In genomic region chr19:4232139-4232538, GRCh38 we compare ENCODE assay signal across 17 cellular contexts. TPM values are rescaled to one million over a fixed set of nuclear protein-coding genes. Genes with fewer than 3 reads are reported as not detected.
"Had no signal": no experiment of that assay in that cellular context is flagged by ENCODE, and none has a peak within 500 bp of the region (broad histone marks: within the 10 kb centered on the region; RNA-seq: fewer than 3 reads in every experiment).

No MANE protein-coding gene starts in this region.

RNA-seq across cellular contexts. Expression of gene EBI3, which starts 2.8 kb away (rescaled TPM):
- total RNA-seq: cardiac septum, T-helper 17 cell had no signal

RNA-seq across cellular contexts. Expression of gene SHD, which starts 46.9 kb away (rescaled TPM):
- total RNA-seq: activated CD4-positive, alpha-beta memory T cell treated with anti-CD3 and anti-CD28 coated beads for 36 hours; activated CD4-positive, alpha-beta T cell treated with anti-CD3 and anti-CD28 coated beads for 36 hours; activated CD8-positive, alpha-beta memory T cell treated with anti-CD3 and anti-CD28 coated beads for 36 hours; activated CD8-positive, alpha-beta T cell treated with anti-CD3 and anti-CD28 coated beads for 36 hours; activated naive CD4-positive, alpha-beta T cell treated with anti-CD3 and anti-CD28 coated beads for 36 hours; activated naive CD4-positive, alpha-beta T cell treated with anti-CD3 and anti-CD28 coated beads, Interleukin-2, amount 50 U/mL, for 72 hours; activated naive CD8-positive, alpha-beta T cell treated with anti-CD3 and anti-CD28 coated beads for 36 hours; activated T-cell treated with anti-CD3 and anti-CD28 coated beads, Interleukin-2, amount 50 U/mL, for 4 hours; activated T-cell treated with anti-CD3 and anti-CD28 coated beads, Interleukin-2, amount 50 U/mL, for 72 hours; activated T-helper 1 cell treated with anti-CD3 and anti-CD28 coated beads, Interleukin-12 subunit alpha, Interleukin-12 subunit beta, Interleukin-2, Interleukin-4 antibody, amounts not matched to agents 30 ng/mL and 10 ng/mL and 1 ng/mL, durations not matched to agents 14 hours and 24 hours and 36 hours; activated T-helper 17 cell treated with anti-CD3 and anti-CD28 coated beads, Interleukin-2, amount 50 U/mL, for 72 hours; aorta; body of pancreas; breast epithelium; cardiac septum; T-helper 17 cell; T-helper 2 cell treated with Interferon-gamma antibody and Interleukin-4, amounts not matched to agents 100 ng/mL and 5 ng/mL, for 36 hours had no signal
